In genomic region chr1:230170153-230170547, GRCh38 we compare ENCODE assay signal across 8 cellular contexts.
A peak's percentile ranks its signal among the peaks of the same experiment; 100 is the strongest.
DNase-seq lines count a peak whose midpoint lies in the region; ATAC-seq and TF ChIP-seq lines count a peak whose summit lies in the region.

No MANE protein-coding gene starts in this region.

- no peaks in the 10 kb centered on the region for H3K36me3 Mint-ChIP-seq in T-helper 2 cell treated with Interferon-gamma antibody and Interleukin-4, amounts not matched to agents 5 μg/mL and 100 μg/mL, for 36 hours (ENCODE audit: low read depth)
- peaks cover 4% of the 10 kb centered on the region for H3K36me3 Mint-ChIP-seq in central memory CD8-positive, alpha-beta T cell (ENCODE audit: insufficient read depth)
- H3K36me3 Mint-ChIP-seq in stimulated activated memory B cell treated with anti-CD40 and anti-IgM and Interleukin-4, amounts not matched to agents 10 μg/mL and 1 μg/mL and 100 μg/mL, for 72 hours, result peaks cover 15% of the 10 kb centered on the region
- H3K36me3 Mint-ChIP-seq in HFFc6 (ENCODE audit: low read depth), result peaks cover 14% of the 10 kb centered on the region; the same call in 1 of the 2 replicates
- no peaks in the 10 kb centered on the region for H3K36me3 Mint-ChIP-seq in MCF 10A (ENCODE audit: insufficient read depth, unreplicated experiment)

- intact Hi-C loops in MCF 10A (cut with micrococcal nuclease), result no loop called here

- no peaks in the 10 kb centered on the region for H3K27me3 Mint-ChIP-seq in T-helper 2 cell treated with Interferon-gamma antibody and Interleukin-4, amounts not matched to agents 5 μg/mL and 100 μg/mL, for 36 hours (ENCODE audit: low read depth)
- no peaks in the 10 kb centered on the region for H3K27me3 Mint-ChIP-seq in central memory CD8-positive, alpha-beta T cell
- no peaks in the 10 kb centered on the region for H3K27me3 Mint-ChIP-seq in stimulated activated memory B cell treated with anti-CD40 and anti-IgM and Interleukin-4, amounts not matched to agents 10 μg/mL and 1 μg/mL and 100 μg/mL, for 72 hours
- H3K27me3 Mint-ChIP-seq in HFFc6 (ENCODE audit: insufficient read depth) (no peaks in the 10 kb centered on the region; the same call in 1 of the 2 replicates), MCF 10A (ENCODE audit: insufficient read depth, unreplicated experiment) (no peaks in the 10 kb centered on the region)

- ATAC-seq in HG02981 (IDR thresholded peaks at IDR 0.05; ENCODE audit: unreplicated experiment), result peak; percentile 29
- no peak for ATAC-seq in central memory CD8-positive, alpha-beta T cell (replicated peaks; ENCODE audit: extremely low read depth, poor library complexity, severe bottlenecking)
- ATAC-seq in stimulated activated memory B cell treated with anti-CD40 and anti-IgM and Interleukin-4, amounts not matched to agents 10 μg/mL and 1 μg/mL and 100 μg/mL, for 72 hours, result peak; percentile 80

- POLR2A ChIA-PET in MCF 10A (lab: Yijun Ruan, JAX), result interaction anchor here (0.6 to 0.7 kb wide), 2 partner anchors 23 to 318 kb away, joined by 3 to 6 read pairs; no protein-coding TSS in a partner anchor

- no peak for TF ChIP-seq CTCF in HFFc6 (IDR thresholded peaks at IDR 0.05)
- no peak for TF ChIP-seq CTCF in MCF 10A (IDR thresholded peaks at IDR 0.05; ENCODE audit: unreplicated experiment)

- peaks cover 25% of the 10 kb centered on the region for H3K4me1 Mint-ChIP-seq in T-helper 2 cell treated with Interferon-gamma antibody and Interleukin-4, amounts not matched to agents 5 μg/mL and 100 μg/mL, for 36 hours (ENCODE audit: low read depth)
- peaks cover 37% of the 10 kb centered on the region for H3K4me1 Mint-ChIP-seq in central memory CD8-positive, alpha-beta T cell
- H3K4me1 Mint-ChIP-seq in stimulated activated memory B cell treated with anti-CD40 and anti-IgM and Interleukin-4, amounts not matched to agents 10 μg/mL and 1 μg/mL and 100 μg/mL, for 72 hours, result peaks cover 64% of the 10 kb centered on the region
- H3K4me1 Mint-ChIP-seq in HFFc6 (ENCODE audit: low read depth) (peaks cover 36% of the 10 kb centered on the region), MCF 10A (ENCODE audit: insufficient read depth, unreplicated experiment) (peaks cover 33% of the 10 kb centered on the region)

- no peaks in the 10 kb centered on the region for H3K9me3 Mint-ChIP-seq in T-helper 2 cell treated with Interferon-gamma antibody and Interleukin-4, amounts not matched to agents 5 μg/mL and 100 μg/mL, for 36 hours
- no peaks in the 10 kb centered on the region for H3K9me3 Mint-ChIP-seq in central memory CD8-positive, alpha-beta T cell
- H3K9me3 Mint-ChIP-seq in stimulated activated memory B cell treated with anti-CD40 and anti-IgM and Interleukin-4, amounts not matched to agents 10 μg/mL and 1 μg/mL and 100 μg/mL, for 72 hours, result no peaks in the 10 kb centered on the region
- H3K9me3 Mint-ChIP-seq in HFFc6 (peaks cover 4% of the 10 kb centered on the region; the same call in 1 of the 2 replicates), MCF 10A (ENCODE audit: unreplicated experiment) (peaks cover 6% of the 10 kb centered on the region)

- H3K27ac Mint-ChIP-seq in T-helper 2 cell treated with Interferon-gamma antibody and Interleukin-4, amounts not matched to agents 5 μg/mL and 100 μg/mL, for 36 hours, result no peak overlapping the region
- H3K27ac Mint-ChIP-seq in central memory CD8-positive, alpha-beta T cell (ENCODE audit: low read depth), result peak overlapping the region; percentile 2
- H3K27ac Mint-ChIP-seq in stimulated activated memory B cell treated with anti-CD40 and anti-IgM and Interleukin-4, amounts not matched to agents 10 μg/mL and 1 μg/mL and 100 μg/mL, for 72 hours, result peak overlapping the region; percentile 89
- H3K27ac Mint-ChIP-seq in HFFc6 (no peak overlapping the region), MCF 10A (ENCODE audit: low read depth, unreplicated experiment) (no peak overlapping the region)

- BruUV-seq in MCF 10A (replicated peaks; lab: Mats Ljungman, UMichigan), result no TSS peak

- CTCF ChIA-PET in MCF 10A (lab: Yijun Ruan, JAX), result no interaction called here

- DNase-seq in T-helper 2 cell treated with Interferon-gamma antibody and Interleukin-4, amounts not matched to agents 5 μg/mL and 100 μg/mL, for 36 hours (ENCODE audit: low spot score), result no peak
- DNase-seq in T-helper 2 cell, result no peak
- no peak for DNase-seq in central memory CD8-positive, alpha-beta T cell (ENCODE audit: low spot score in 2 of 2)
- DNase-seq in HFFc6, result no peak
- no peak for DNase-seq in MCF 10A (ENCODE audit: unreplicated experiment)
- DNase-seq in NCI-H446 treated with DMSO at 0.1 percent for 48 hours (lab: John Stamatoyannopoulos, UW), result no peak

- H3K4me3 Mint-ChIP-seq in T-helper 2 cell treated with Interferon-gamma antibody and Interleukin-4, amounts not matched to agents 5 μg/mL and 100 μg/mL, for 36 hours, result peak overlapping the region; percentile 39
- H3K4me3 Mint-ChIP-seq in central memory CD8-positive, alpha-beta T cell, result peak overlapping the region; percentile 19
- peak overlapping the region; percentile 40 for H3K4me3 Mint-ChIP-seq in stimulated activated memory B cell treated with anti-CD40 and anti-IgM and Interleukin-4, amounts not matched to agents 10 μg/mL and 1 μg/mL and 100 μg/mL, for 72 hours
- no peak overlapping the region for H3K4me3 Mint-ChIP-seq in HFFc6
- H3K4me3 Mint-ChIP-seq in MCF 10A (ENCODE audit: unreplicated experiment), result no peak overlapping the region

Comparison
In these comparisons a context has a peak if more than half of its experiments do, and no peak if none do; other contexts are left out.
1. H3K27ac Mint-ChIP-seq: peak in central memory CD8-positive, alpha-beta T cell (single experiment) and stimulated activated memory B cell treated with anti-CD40 and anti-IgM and Interleukin-4, amounts not matched to agents 10 μg/mL and 1 μg/mL and 100 μg/mL, for 72 hours (single experiment); none in T-helper 2 cell treated with Interferon-gamma antibody and Interleukin-4, amounts not matched to agents 5 μg/mL and 100 μg/mL, for 36 hours (single experiment), HFFc6 (single experiment) and MCF 10A (single experiment).
2. H3K4me3 Mint-ChIP-seq: peak in T-helper 2 cell treated with Interferon-gamma antibody and Interleukin-4, amounts not matched to agents 5 μg/mL and 100 μg/mL, for 36 hours (single experiment), central memory CD8-positive, alpha-beta T cell (single experiment) and stimulated activated memory B cell treated with anti-CD40 and anti-IgM and Interleukin-4, amounts not matched to agents 10 μg/mL and 1 μg/mL and 100 μg/mL, for 72 hours (single experiment); none in HFFc6 (single experiment) and MCF 10A (single experiment).